Comparison of ENCODE assay signal across 14 cellular contexts in the genomic region with DNA sequence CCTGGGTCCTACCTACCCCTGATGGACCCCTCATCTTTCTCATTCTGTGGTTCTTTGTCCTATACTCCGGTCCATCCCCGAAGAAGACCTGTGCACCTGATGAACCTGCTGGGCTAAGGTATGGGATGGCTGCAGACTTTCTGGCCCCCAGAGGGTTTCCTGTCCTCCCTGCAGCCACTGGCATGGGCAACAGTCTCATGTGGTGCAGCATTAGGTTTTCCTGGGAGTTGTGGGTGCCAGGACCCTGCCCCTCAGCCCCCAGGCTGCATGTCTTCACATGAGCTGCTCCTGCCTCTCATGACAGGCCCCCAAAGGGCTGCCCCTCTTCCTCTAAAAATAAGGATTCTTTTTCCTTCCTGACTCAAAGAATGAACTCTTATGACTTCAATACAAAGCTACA.
DNase-seq lines count a peak whose midpoint lies in the region; ATAC-seq, FAIRE-seq and TF ChIP-seq lines count a peak whose summit lies in the region.
"Had no signal": no experiment of that assay in that cellular context is flagged by ENCODE, and none has a peak within 500 bp of the region (broad histone marks: within the 10 kb centered on the region; RNA-seq: fewer than 3 reads in every experiment).

No MANE protein-coding gene starts in this region.

- peak overlapping the region; percentile 39 to 90 (median 85) for H3K4me3 Mint-ChIP-seq in CD4-positive, CD25-positive, alpha-beta regulatory T cell
- H3K4me3 Mint-ChIP-seq in activated T-helper 2 cell treated with anti-CD3 and anti-CD28 coated beads, Interferon-gamma antibody, Interleukin-2, Interleukin-4, amounts not matched to agents 10 μg/mL and 5 μg/mL and 100 μg/mL, durations not matched to agents 14 hours and 24 hours and 36 hours (ENCODE audit: low read depth), result peak overlapping the region; percentile 54
- peak overlapping the region; percentile 67 to 89 (median 80) for H3K4me3 Mint-ChIP-seq in naive thymus-derived CD8-positive, alpha-beta T cell

- H3K9me3 Mint-ChIP-seq in CD4-positive, CD25-positive, alpha-beta regulatory T cell, result peaks cover 0 to 1% (median 0%) of the 10 kb centered on the region in 7 donors
- H3K9me3 Mint-ChIP-seq in activated T-helper 2 cell treated with anti-CD3 and anti-CD28 coated beads, Interferon-gamma antibody, Interleukin-2, Interleukin-4, amounts not matched to agents 10 μg/mL and 5 μg/mL and 100 μg/mL, durations not matched to agents 14 hours and 24 hours and 36 hours, result no peaks in the 10 kb centered on the region
- H3K9me3 Mint-ChIP-seq in naive thymus-derived CD8-positive, alpha-beta T cell, result no peaks in the 10 kb centered on the region

- no peak for TF ChIP-seq POLR2A in GM12892 (IDR thresholded peaks at IDR 0.05; ENCODE audit: low read depth, low read length)

- H3K36me3 Mint-ChIP-seq in CD4-positive, CD25-positive, alpha-beta regulatory T cell, result peaks cover 55% of the 10 kb centered on the region
- H3K36me3 Mint-ChIP-seq in activated T-helper 2 cell treated with anti-CD3 and anti-CD28 coated beads, Interferon-gamma antibody, Interleukin-2, Interleukin-4, amounts not matched to agents 10 μg/mL and 5 μg/mL and 100 μg/mL, durations not matched to agents 14 hours and 24 hours and 36 hours (ENCODE audit: low read depth), result peaks cover 76% of the 10 kb centered on the region
- peaks cover 4 to 91% (median 23%) of the 10 kb centered on the region in 3 donors for H3K36me3 Mint-ChIP-seq in naive thymus-derived CD8-positive, alpha-beta T cell

- no peak for DNase-seq in CD4-positive, CD25-positive, alpha-beta regulatory T cell
- DNase-seq in GM12892 (ENCODE audit: insufficient read length), result no peak
- no peak for DNase-seq in activated T-helper 2 cell treated with anti-CD3 and anti-CD28 coated beads, Interferon-gamma antibody, Interleukin-2, Interleukin-4, amounts not matched to agents 10 μg/mL and 5 μg/mL and 100 μg/mL, durations not matched to agents 14 hours and 24 hours and 36 hours (ENCODE audit: low spot score)
- DNase-seq in naive thymus-derived CD8-positive, alpha-beta T cell, result no peak
- no peak for DNase-seq in 8988T
- no peak for DNase-seq in DMS 273 (lab: John Stamatoyannopoulos, UW; ENCODE audit: unreplicated experiment)
- no peak for DNase-seq in COLO829 (ENCODE audit: low spot score)
- DNase-seq in HAP-1 (ENCODE audit: low spot score in 2 of 2), result no peak
- DNase-seq: head of caudate nucleus, NCI-H1092 treated with DMSO at 0.1 percent for 48 hours, NCI-H524 treated with DMSO at 0.1 percent for 48 hours had no signal

- H3K27me3 Mint-ChIP-seq in CD4-positive, CD25-positive, alpha-beta regulatory T cell, result no peaks in the 10 kb centered on the region
- no peaks in the 10 kb centered on the region for H3K27me3 Mint-ChIP-seq in activated T-helper 2 cell treated with anti-CD3 and anti-CD28 coated beads, Interferon-gamma antibody, Interleukin-2, Interleukin-4, amounts not matched to agents 10 μg/mL and 5 μg/mL and 100 μg/mL, durations not matched to agents 14 hours and 24 hours and 36 hours (ENCODE audit: low read depth)
- no peaks in the 10 kb centered on the region for H3K27me3 Mint-ChIP-seq in naive thymus-derived CD8-positive, alpha-beta T cell

- peak; percentile 79 for FAIRE-seq in GM12892 (lab: Jason Lieb, UNC)
- FAIRE-seq: HepG2 had no signal

- ATAC-seq in CD4-positive, CD25-positive, alpha-beta regulatory T cell (ENCODE audit: low read depth in 2 of 2), result no peak
- ATAC-seq in naive thymus-derived CD8-positive, alpha-beta T cell, result no peak
- ATAC-seq: HepG2 had no signal

- H3K4me1 ChIP-seq in CD4-positive, CD25-positive, alpha-beta regulatory T cell (ENCODE audit: control insufficient read depth, insufficient read depth, low read length, poor library complexity, severe bottlenecking), result peaks cover 89% of the 10 kb centered on the region
- no peaks in the 10 kb centered on the region for H3K4me1 ChIP-seq in HAP-1

- H3K9me3 ChIP-seq in CD4-positive, CD25-positive, alpha-beta regulatory T cell (ENCODE audit: control insufficient read depth in 2 of 2, low read length in 2 of 2), result no peaks in the 10 kb centered on the region
- H3K9me3 ChIP-seq in HAP-1, result no peaks in the 10 kb centered on the region
- H3K9me3 ChIP-seq: breast epithelium, thyroid gland had no signal

- POLR2A ChIA-PET in naive thymus-derived CD8-positive, alpha-beta T cell (lab: Charles Lee), result interaction anchor here (0.9 to 18.4 kb wide), 11 partner anchors 8 to 99 kb away, joined by 3 to 408 read pairs (median 4); a partner anchor contains a TSS

- H3K4me3 ChIP-seq in CD4-positive, CD25-positive, alpha-beta regulatory T cell (ENCODE audit: low read depth, low read length), result no peak overlapping the region
- H3K4me3 ChIP-seq in HAP-1, result no peak overlapping the region
- H3K4me3 ChIP-seq: breast epithelium, thyroid gland had no signal

- H3K4me1 Mint-ChIP-seq in CD4-positive, CD25-positive, alpha-beta regulatory T cell, result peaks cover 13 to 90% (median 44%) of the 10 kb centered on the region in 4 donors
- H3K4me1 Mint-ChIP-seq in activated T-helper 2 cell treated with anti-CD3 and anti-CD28 coated beads, Interferon-gamma antibody, Interleukin-2, Interleukin-4, amounts not matched to agents 10 μg/mL and 5 μg/mL and 100 μg/mL, durations not matched to agents 14 hours and 24 hours and 36 hours (ENCODE audit: low read depth), result peaks cover 56% of the 10 kb centered on the region
- peaks cover 39 to 83% (median 75%) of the 10 kb centered on the region in 4 donors for H3K4me1 Mint-ChIP-seq in naive thymus-derived CD8-positive, alpha-beta T cell

- peaks cover 63% of the 10 kb centered on the region for H3K36me3 ChIP-seq in CD4-positive, CD25-positive, alpha-beta regulatory T cell (ENCODE audit: control insufficient read depth, insufficient read depth, low read length)
- peaks cover 65% of the 10 kb centered on the region for H3K36me3 ChIP-seq in HAP-1 (replicated peaks)
- H3K36me3 ChIP-seq: breast epithelium, thyroid gland had no signal

- H3K27ac Mint-ChIP-seq in CD4-positive, CD25-positive, alpha-beta regulatory T cell, result peak overlapping the region; percentile 96 to 100 (median 100)
- peak overlapping the region; percentile 98 for H3K27ac Mint-ChIP-seq in activated T-helper 2 cell treated with anti-CD3 and anti-CD28 coated beads, Interferon-gamma antibody, Interleukin-2, Interleukin-4, amounts not matched to agents 10 μg/mL and 5 μg/mL and 100 μg/mL, durations not matched to agents 14 hours and 24 hours and 36 hours
- peak overlapping the region; percentile 95 to 99 (median 98) for H3K27ac Mint-ChIP-seq in naive thymus-derived CD8-positive, alpha-beta T cell

- H3K27me3 ChIP-seq in CD4-positive, CD25-positive, alpha-beta regulatory T cell (ENCODE audit: control insufficient read depth, insufficient read depth, low read length), result no peaks in the 10 kb centered on the region
- H3K27me3 ChIP-seq in HAP-1 (ENCODE audit: low read depth), result no peaks in the 10 kb centered on the region
- H3K27me3 ChIP-seq: breast epithelium, thyroid gland had no signal

- in situ Hi-C loops in HAP-1 (cut with MboI; ENCODE audit: low sequenced_read_pairs), result no loop called here

- H3K27ac ChIP-seq in CD4-positive, CD25-positive, alpha-beta regulatory T cell (ENCODE audit: insufficient read depth, low read length, poor library complexity, severe bottlenecking), result peak overlapping the region; percentile 99
- H3K27ac ChIP-seq: thyroid gland had no signal

- intact Hi-C loops in activated T-helper 2 cell treated with anti-CD3 and anti-CD28 coated beads, Interferon-gamma antibody, Interleukin-2, Interleukin-4, amounts not matched to agents 10 μg/mL and 5 μg/mL and 100 μg/mL, durations not matched to agents 14 hours and 24 hours and 36 hours (cut with micrococcal nuclease), result loop anchor here (1.0 to 5.0 kb wide), 3 partner anchors 14 to 100 kb away; no protein-coding TSS in a partner anchor
